In the genomic region with DNA sequence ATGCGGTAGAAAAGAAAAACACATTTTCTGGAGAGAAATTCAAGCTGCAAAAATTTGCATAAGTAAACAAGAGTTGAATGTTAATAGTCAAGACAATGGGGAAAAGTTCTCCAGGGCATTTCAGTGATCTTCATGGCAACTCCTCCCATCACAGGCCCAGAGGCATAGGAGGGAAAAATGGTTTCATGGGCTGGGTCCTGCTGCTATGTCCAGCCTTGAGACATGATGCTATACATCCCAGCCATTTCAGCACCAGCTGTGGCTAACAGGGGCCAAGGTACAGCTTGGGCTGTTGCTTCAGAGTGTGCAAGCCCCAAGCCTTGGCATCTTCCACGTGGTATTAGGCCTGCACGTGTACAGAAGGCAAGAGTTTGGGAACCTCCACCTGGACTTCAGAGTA, we compare ENCODE assay signal across 23 cellular contexts.
DNase-seq lines count a peak whose midpoint lies in the region; ATAC-seq and TF ChIP-seq lines count a peak whose summit lies in the region.
"Had no signal": no experiment of that assay in that cellular context is flagged by ENCODE, and none has a peak within 500 bp of the region (broad histone marks: within the 10 kb centered on the region; RNA-seq: fewer than 3 reads in every experiment).

No MANE protein-coding gene starts in this region.

- peaks cover 63% of the 10 kb centered on the region for H3K9me3 Mint-ChIP-seq in WTC11
- peaks cover 48% of the 10 kb centered on the region for H3K9me3 Mint-ChIP-seq in endodermal cell

- peaks cover 44% of the 10 kb centered on the region for H3K36me3 Mint-ChIP-seq in WTC11
- H3K36me3 Mint-ChIP-seq in endodermal cell (ENCODE audit: low read depth), result peaks cover 10% of the 10 kb centered on the region
- H3K36me3 Mint-ChIP-seq: CD14-positive monocyte; CD4-positive, alpha-beta memory T cell; CD4-positive, CD25-positive, alpha-beta regulatory T cell; CD8-positive, alpha-beta memory T cell had no signal

- DNase-seq in WTC11 (ENCODE audit: low spot score), result no peak
- no peak for DNase-seq in endodermal cell
- DNase-seq: 8988T; ACHN; BE2C; C1 segment of cervical spinal cord; CD4-positive, alpha-beta memory T cell; CD4-positive, CD25-positive, alpha-beta regulatory T cell; CD8-positive, alpha-beta memory T cell; COR-L47; DMS 273 treated with DMSO at 0.1 percent for 48 hours; DMS153; DMS53; DMS79; DND-41; EL; GDM1 had no signal

- CTCF ChIA-PET in HEK293 (lab: Yijun Ruan, JAX), result no interaction called here
- CTCF ChIA-PET in WTC11 (lab: Charles Lee), result no interaction called here

- H3K27ac Mint-ChIP-seq in WTC11, result no peak overlapping the region
- H3K27ac Mint-ChIP-seq in endodermal cell, result no peak overlapping the region
- H3K27ac Mint-ChIP-seq: CD14-positive monocyte; CD4-positive, alpha-beta memory T cell; CD4-positive, CD25-positive, alpha-beta regulatory T cell; CD8-positive, alpha-beta memory T cell had no signal

- TF ChIP-seq CTCF in HEK293 (tag by site-specific recombination; IDR thresholded peaks at IDR 0.05) (no peak), WTC11 (IDR thresholded peaks at IDR 0.05) (no peak), endodermal cell (conservative IDR thresholded peaks at IDR 0.05) (no peak)

- H3K4me3 ChIP-seq in HEK293 (ENCODE audit: low read depth, low read length) (no peak overlapping the region), endodermal cell (ENCODE audit: low read length) (peak overlapping the region; percentile 36)
- H3K4me3 ChIP-seq: BLaER1, GM12878 had no signal

- no peaks in the 10 kb centered on the region for H3K27me3 ChIP-seq in endodermal cell (ENCODE audit: control insufficient read depth, insufficient read depth, low read length, poor library complexity, severe bottlenecking)
- H3K27me3 ChIP-seq: BE2C, BLaER1 had no signal

- no peaks in the 10 kb centered on the region for H3K9me3 ChIP-seq in HEK293 (ENCODE audit: control insufficient read depth, insufficient read depth, low read depth, low read length)
- H3K9me3 ChIP-seq in endodermal cell (ENCODE audit: control insufficient read depth, low read length), result peaks cover 42% of the 10 kb centered on the region
- H3K9me3 ChIP-seq: BE2C had no signal

- no peaks in the 10 kb centered on the region for H3K4me1 Mint-ChIP-seq in WTC11
- H3K4me1 Mint-ChIP-seq in endodermal cell, result no peaks in the 10 kb centered on the region
- H3K4me1 Mint-ChIP-seq: CD14-positive monocyte; CD4-positive, alpha-beta memory T cell; CD4-positive, CD25-positive, alpha-beta regulatory T cell; CD8-positive, alpha-beta memory T cell had no signal

- H3K4me1 ChIP-seq in HEK293 (ENCODE audit: control insufficient read depth, insufficient read depth, low read length), result no peaks in the 10 kb centered on the region
- no peaks in the 10 kb centered on the region for H3K4me1 ChIP-seq in endodermal cell (ENCODE audit: control insufficient read depth, insufficient read depth, low read length)
- H3K4me1 ChIP-seq: BE2C, BLaER1 had no signal

- H3K4me3 Mint-ChIP-seq in WTC11 (no peak overlapping the region), endodermal cell (no peak overlapping the region)
- H3K4me3 Mint-ChIP-seq: CD14-positive monocyte; CD4-positive, alpha-beta memory T cell; CD4-positive, CD25-positive, alpha-beta regulatory T cell; CD8-positive, alpha-beta memory T cell had no signal

- no peaks in the 10 kb centered on the region for H3K36me3 ChIP-seq in HEK293 (ENCODE audit: control insufficient read depth in 2 of 2, insufficient read depth in 1 of 2, low read length in 2 of 2)
- H3K36me3 ChIP-seq in endodermal cell (ENCODE audit: control insufficient read depth, insufficient read depth, low read length), result no peaks in the 10 kb centered on the region
- H3K36me3 ChIP-seq: BE2C, BLaER1 had no signal

- H3K9ac ChIP-seq in endodermal cell (ENCODE audit: extremely low read depth, low read length, poor library complexity, severe bottlenecking), result no peak overlapping the region
- H3K9ac ChIP-seq: BLaER1 had no signal

- POLR2A ChIA-PET in HEK293 (lab: Yijun Ruan, JAX) (no interaction called here), WTC11 (lab: Charles Lee) (no interaction called here)

- WGBS in endodermal cell (ENCODE audit: insufficient coverage in 1 of 2, insufficient read length in 1 of 2), 2 experiments, result 71 to 82% methylated on average over 3 of the region's 3 CpGs

- no peak overlapping the region for H3K27ac ChIP-seq in HEK293 (ENCODE audit: extremely low read depth, low read depth, low read length)
- H3K27ac ChIP-seq in endodermal cell (ENCODE audit: low read depth, low read length), result no peak overlapping the region
- H3K27ac ChIP-seq: BLaER1 had no signal

- ATAC-seq in WTC11 (no peak), GM18861 (IDR thresholded peaks at IDR 0.05; ENCODE audit: unreplicated experiment) (no peak), GM18909 (IDR thresholded peaks at IDR 0.05; ENCODE audit: poor library complexity, unreplicated experiment) (no peak)
- ATAC-seq: GM12878 had no signal

- 0 out of 2 replicates have a peak, but pooled peaks cover 4% of the 10 kb centered on the region for H3K27me3 Mint-ChIP-seq in WTC11 (ENCODE audit: low read depth)
- H3K27me3 Mint-ChIP-seq in endodermal cell (ENCODE audit: insufficient read depth), result no peaks in the 10 kb centered on the region
- H3K27me3 Mint-ChIP-seq: CD4-positive, alpha-beta memory T cell; CD4-positive, CD25-positive, alpha-beta regulatory T cell; CD8-positive, alpha-beta memory T cell had no signal

TF ChIP-seq in HEK293, 187 proteins besides CTCF, POLR2A, EP300 and RAD21:
- TF ChIP-seq ZNF585B (tag by site-specific recombination; IDR thresholded peaks at IDR 0.05), result peak; percentile 63
- TF ChIP-seq, protein P1, sequence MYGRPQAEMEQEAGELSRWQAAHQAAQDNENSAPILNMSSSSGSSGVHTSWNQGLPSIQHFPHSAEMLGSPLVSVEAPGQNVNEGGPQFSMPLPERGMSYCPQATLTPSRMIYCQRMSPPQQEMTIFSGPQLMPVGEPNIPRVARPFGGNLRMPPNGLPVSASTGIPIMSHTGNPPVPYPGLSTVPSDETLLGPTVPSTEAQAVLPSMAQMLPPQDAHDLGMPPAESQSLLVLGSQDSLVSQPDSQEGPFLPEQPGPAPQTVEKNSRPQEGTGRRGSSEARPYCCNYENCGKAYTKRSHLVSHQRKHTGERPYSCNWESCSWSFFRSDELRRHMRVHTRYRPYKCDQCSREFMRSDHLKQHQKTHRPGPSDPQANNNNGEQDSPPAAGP (tag by site-specific recombination; IDR thresholded peaks at IDR 0.05), result no peak

TF ChIP-seq in WTC11, 78 proteins besides CTCF, POLR2A, EP300 and RAD21:
- TF ChIP-seq PRRX2 (CRISPR knock-in tag; IDR thresholded peaks at IDR 0.05) (no peak), ZNF121 (CRISPR knock-in tag; IDR thresholded peaks at IDR 0.05) (peak; percentile 88), ZNF423 (CRISPR knock-in tag; IDR thresholded peaks at IDR 0.05) (no peak), EMX1 (CRISPR knock-in tag; IDR thresholded peaks at IDR 0.05) (no peak)
- TF ChIP-seq, protein P2, sequence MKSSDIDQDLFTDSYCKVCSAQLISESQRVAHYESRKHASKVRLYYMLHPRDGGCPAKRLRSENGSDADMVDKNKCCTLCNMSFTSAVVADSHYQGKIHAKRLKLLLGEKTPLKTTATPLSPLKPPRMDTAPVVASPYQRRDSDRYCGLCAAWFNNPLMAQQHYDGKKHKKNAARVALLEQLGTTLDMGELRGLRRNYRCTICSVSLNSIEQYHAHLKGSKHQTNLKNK (CRISPR knock-in tag; IDR thresholded peaks at IDR 0.05), result no peak
- TF ChIP-seq, protein P3, sequence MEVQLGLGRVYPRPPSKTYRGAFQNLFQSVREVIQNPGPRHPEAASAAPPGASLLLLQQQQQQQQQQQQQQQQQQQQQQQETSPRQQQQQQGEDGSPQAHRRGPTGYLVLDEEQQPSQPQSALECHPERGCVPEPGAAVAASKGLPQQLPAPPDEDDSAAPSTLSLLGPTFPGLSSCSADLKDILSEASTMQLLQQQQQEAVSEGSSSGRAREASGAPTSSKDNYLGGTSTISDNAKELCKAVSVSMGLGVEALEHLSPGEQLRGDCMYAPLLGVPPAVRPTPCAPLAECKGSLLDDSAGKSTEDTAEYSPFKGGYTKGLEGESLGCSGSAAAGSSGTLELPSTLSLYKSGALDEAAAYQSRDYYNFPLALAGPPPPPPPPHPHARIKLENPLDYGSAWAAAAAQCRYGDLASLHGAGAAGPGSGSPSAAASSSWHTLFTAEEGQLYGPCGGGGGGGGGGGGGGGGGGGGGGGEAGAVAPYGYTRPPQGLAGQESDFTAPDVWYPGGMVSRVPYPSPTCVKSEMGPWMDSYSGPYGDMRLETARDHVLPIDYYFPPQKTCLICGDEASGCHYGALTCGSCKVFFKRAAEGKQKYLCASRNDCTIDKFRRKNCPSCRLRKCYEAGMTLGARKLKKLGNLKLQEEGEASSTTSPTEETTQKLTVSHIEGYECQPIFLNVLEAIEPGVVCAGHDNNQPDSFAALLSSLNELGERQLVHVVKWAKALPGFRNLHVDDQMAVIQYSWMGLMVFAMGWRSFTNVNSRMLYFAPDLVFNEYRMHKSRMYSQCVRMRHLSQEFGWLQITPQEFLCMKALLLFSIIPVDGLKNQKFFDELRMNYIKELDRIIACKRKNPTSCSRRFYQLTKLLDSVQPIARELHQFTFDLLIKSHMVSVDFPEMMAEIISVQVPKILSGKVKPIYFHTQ (CRISPR knock-in tag; IDR thresholded peaks at IDR 0.05), result no peak
